Comparison of ENCODE assay signal across 17 cellular contexts in genomic region chr6:122008105-122009100, GRCh38.
DNase-seq lines count a peak whose midpoint lies in the region; ATAC-seq and TF ChIP-seq lines count a peak whose summit lies in the region.
"Had no signal": no experiment of that assay in that cellular context is flagged by ENCODE, and none has a peak within 500 bp of the region (broad histone marks: within the 10 kb centered on the region; RNA-seq: fewer than 3 reads in every experiment).

No MANE protein-coding gene starts in this region.

- H3K27ac ChIP-seq in GM23338 (ENCODE audit: low read depth) (peak overlapping the region; percentile 77; the same call in 1 of the 2 replicates), smooth muscle cell (ENCODE audit: low read depth) (peak overlapping the region; percentile 19)
- H3K27ac ChIP-seq: BLaER1 treated with 17β-estradiol and CSF1 and Interleukin-3, amounts not matched to agents 10 nM and 100 nM; neutrophil; SJCRH30; spleen had no signal

- H3K27me3 ChIP-seq in GM23338 (ENCODE audit: insufficient read depth) (no peaks in the 10 kb centered on the region), smooth muscle cell (ENCODE audit: low read depth) (no peaks in the 10 kb centered on the region)
- H3K27me3 ChIP-seq: BLaER1 treated with 17β-estradiol and CSF1 and Interleukin-3, amounts not matched to agents 10 nM and 100 nM; neutrophil; SJCRH30; spleen had no signal

- peak overlapping the region; percentile 49; the same call in 1 of the 2 replicates for H3K27ac Mint-ChIP-seq in GM23338

- no peak for TF ChIP-seq CTCF in GM23338 (conservative IDR thresholded peaks at IDR 0.05; ENCODE audit: low read depth in 2 of 2)
- TF ChIP-seq CTCF in astrocyte of the spinal cord (IDR thresholded peaks at IDR 0.05; ENCODE audit: low read depth, low read length), result no peak
- TF ChIP-seq CTCF in smooth muscle cell (IDR thresholded peaks at IDR 0.05; ENCODE audit: borderline replicate concordance, insufficient read depth, poor library complexity, severe bottlenecking), result no peak

- H4K20me1 ChIP-seq in GM23338 (replicated peaks; ENCODE audit: insufficient read depth), result no peaks in the 10 kb centered on the region
- no peaks in the 10 kb centered on the region for H4K20me1 ChIP-seq in smooth muscle cell (ENCODE audit: low read depth)
- H4K20me1 ChIP-seq: BLaER1 treated with 17β-estradiol and CSF1 and Interleukin-3, amounts not matched to agents 10 nM and 100 nM had no signal

- H3K4me3 Mint-ChIP-seq in GM23338, result no peak overlapping the region

- H3K9ac ChIP-seq in smooth muscle cell (ENCODE audit: low read depth), result no peak overlapping the region
- H3K9ac ChIP-seq: BLaER1 treated with 17β-estradiol and CSF1 and Interleukin-3, amounts not matched to agents 10 nM and 100 nM had no signal

- H3K4me2 ChIP-seq in GM23338, result peak overlapping the region; percentile 27
- peak overlapping the region; percentile 41 for H3K4me2 ChIP-seq in smooth muscle cell
- H3K4me2 ChIP-seq: BLaER1 treated with 17β-estradiol and CSF1 and Interleukin-3, amounts not matched to agents 10 nM and 100 nM had no signal

- peak; percentile 48; the same call in 2 of the 3 replicates for ATAC-seq in GM23338
- ATAC-seq in left ventricle myocardium superior, result peak; percentile 99
- no peak for ATAC-seq in GM19397 (IDR thresholded peaks at IDR 0.05; ENCODE audit: unreplicated experiment)
- no peak for ATAC-seq in GM21528 (IDR thresholded peaks at IDR 0.05; ENCODE audit: low FRiP score, unreplicated experiment)
- ATAC-seq: K562 had no signal

- H3K27me3 Mint-ChIP-seq in GM23338 (ENCODE audit: insufficient read depth, low read depth, poor library complexity), result no peaks in the 10 kb centered on the region

- H3F3A ChIP-seq in GM23338 (replicated peaks; ENCODE audit: low read depth), result no peaks in the 10 kb centered on the region
- no peaks in the 10 kb centered on the region for H3F3A ChIP-seq in smooth muscle cell (ENCODE audit: low read depth)

- H3K9me3 Mint-ChIP-seq in GM23338, result no peaks in the 10 kb centered on the region

- no peaks in the 10 kb centered on the region for H3K9me3 ChIP-seq in smooth muscle cell (replicated peaks; ENCODE audit: low read depth)
- H3K9me3 ChIP-seq: BLaER1 treated with 17β-estradiol and CSF1 and Interleukin-3, amounts not matched to agents 10 nM and 100 nM; neutrophil; SJCRH30; spleen had no signal

- peaks cover 31% of the 10 kb centered on the region for H3K4me1 ChIP-seq in GM23338 (ENCODE audit: insufficient read depth)
- peaks cover 35% of the 10 kb centered on the region for H3K4me1 ChIP-seq in smooth muscle cell (ENCODE audit: low read depth)
- H3K4me1 ChIP-seq: BLaER1 treated with 17β-estradiol and CSF1 and Interleukin-3, amounts not matched to agents 10 nM and 100 nM; SJCRH30; spleen had no signal

- H2AFZ ChIP-seq in GM23338 (no peak overlapping the region), smooth muscle cell (ENCODE audit: low read depth) (peak overlapping the region; percentile 85)

- H3K9me2 ChIP-seq in GM23338 (ENCODE audit: insufficient read depth), result no peaks in the 10 kb centered on the region

- peak; percentile 16 for DNase-seq in GM23338 (ENCODE audit: low spot score)
- DNase-seq in astrocyte of the spinal cord (ENCODE audit: low read depth, low spot score), result peak; percentile 80
- DNase-seq in left ventricle myocardium superior, result peak; percentile 50
- DNase-seq in smooth muscle cell (lab: John Stamatoyannopoulos, UW; ENCODE audit: unreplicated experiment), result no peak
- DNase-seq in Kasumi-1 (lab: John Stamatoyannopoulos, UW), result no peak
- DNase-seq in NCI-H1417 treated with DMSO at 0.1 percent for 48 hours (lab: John Stamatoyannopoulos, UW), result no peak
- DNase-seq: activated CD4-positive, alpha-beta T cell treated with anti-CD3 and anti-CD28 coated beads, Interleukin-2, amount 50 U/mL, for 48 hours; aorta; NCI-H1105; SJCRH30; spleen; stimulated activated naive CD4-positive, alpha-beta T cell treated with Interleukin-2 at 50 U/mL for 16 hours had no signal

- H3K4me1 Mint-ChIP-seq in GM23338, result peaks cover 35% of the 10 kb centered on the region

- in situ Hi-C loops in astrocyte of the spinal cord (cut with HindIII; ENCODE audit: low sequenced_read_pairs), result no loop called here

- intact Hi-C loops in left ventricle myocardium superior (cut with micrococcal nuclease), result loop anchor here (10.0 kb wide), 1 partner anchor 164 kb away; no protein-coding TSS in a partner anchor

- no peaks in the 10 kb centered on the region; the same call in 2 of the 3 replicates for H3K36me3 Mint-ChIP-seq in GM23338 (ENCODE audit: low read depth)

- H3K79me2 ChIP-seq in GM23338 (replicated peaks; ENCODE audit: insufficient read depth) (no peaks in the 10 kb centered on the region), smooth muscle cell (ENCODE audit: low read depth) (no peaks in the 10 kb centered on the region)

- H3K4me3 ChIP-seq in GM23338 (no peak overlapping the region), astrocyte of the spinal cord (ENCODE audit: low read depth, low read length) (no peak overlapping the region), smooth muscle cell (no peak overlapping the region)
- H3K4me3 ChIP-seq: BLaER1 treated with 17β-estradiol and CSF1 and Interleukin-3, amounts not matched to agents 10 nM and 100 nM; K562; SJCRH30; spleen had no signal

- no peaks in the 10 kb centered on the region for H3K36me3 ChIP-seq in GM23338 (ENCODE audit: insufficient read depth)
- no peaks in the 10 kb centered on the region for H3K36me3 ChIP-seq in smooth muscle cell (ENCODE audit: low read depth)
- H3K36me3 ChIP-seq: BLaER1 treated with 17β-estradiol and CSF1 and Interleukin-3, amounts not matched to agents 10 nM and 100 nM; neutrophil; SJCRH30; spleen had no signal

- 46% methylated on average over 6 of the region's 6 CpGs for WGBS in smooth muscle cell (ENCODE audit: low lambda C conversion rate)

TF ChIP-seq in GM23338, 12 proteins besides CTCF, POLR2A, EP300 and RAD21 (continues in another document):
- TF ChIP-seq REST (IDR thresholded peaks at IDR 0.05; ENCODE audit: unreplicated experiment) (no peak), CREB1 (CRISPR knock-in tag; IDR thresholded peaks at IDR 0.05; ENCODE audit: low read depth) (no peak), ETS1 (IDR thresholded peaks at IDR 0.05) (no peak), EZH2phosphoT487 (IDR thresholded peaks at IDR 0.05; ENCODE audit: unreplicated experiment) (no peak)

Comparison
In these comparisons a context has a peak if more than half of its experiments do, and no peak if none do; other contexts are left out.
1. ATAC-seq: peak in GM23338 (single experiment) and left ventricle myocardium superior (single experiment); none in GM19397 (single experiment) and GM21528 (single experiment).
2. DNase-seq: peak in GM23338 (single experiment), astrocyte of the spinal cord (single experiment) and left ventricle myocardium superior (single experiment); none in smooth muscle cell (single experiment), Kasumi-1 (0 of 2) and NCI-H1417 treated with DMSO at 0.1 percent for 48 hours (single experiment).